In the genomic region with DNA sequence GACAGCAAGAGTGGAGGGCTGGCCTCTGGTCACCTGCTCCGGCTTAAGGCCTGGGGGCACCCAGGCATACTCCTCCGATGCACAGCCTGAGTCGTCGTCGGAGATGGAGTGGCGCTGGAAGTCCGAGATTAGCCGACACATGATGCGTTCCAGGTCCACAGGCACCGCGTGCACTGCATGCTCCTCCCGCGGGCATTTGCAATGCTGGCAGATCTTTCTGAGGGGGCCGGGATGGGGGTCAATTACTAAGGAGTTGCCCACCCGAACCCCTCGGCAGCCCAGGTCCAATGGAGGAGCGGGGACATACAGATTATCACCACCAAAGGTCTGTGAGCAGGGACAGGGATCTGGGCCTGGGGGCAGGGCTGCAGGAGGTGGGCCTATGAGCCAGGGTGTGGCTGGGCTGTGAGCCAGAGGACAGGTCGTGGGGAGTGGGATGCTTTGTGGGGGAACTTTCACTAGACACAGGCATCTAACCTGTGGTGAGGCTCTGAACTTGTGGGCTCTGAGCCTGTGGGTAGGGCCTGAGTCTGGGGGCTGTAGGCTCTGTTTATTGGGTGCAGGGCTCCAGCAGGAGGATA, we compare ENCODE assay signal across 8 cellular contexts.
DNase-seq lines count a peak whose midpoint lies in the region; TF ChIP-seq lines count a peak whose summit lies in the region.

No MANE protein-coding gene starts in this region.

- H3K4me1 Mint-ChIP-seq in nephron progenitor cell, result peaks cover 36% of the 10 kb centered on the region

- DNase-seq in AG04449 (ENCODE audit: low read depth, low spot score) (no peak), HFF-Myc (ENCODE audit: extremely low read depth, low read depth) (no peak), choroid plexus epithelial cell (ENCODE audit: low read depth) (no peak), nephron progenitor cell (no peak), activated gamma-delta T cell (lab: John Stamatoyannopoulos, UW) (no peak), HCEC 1CT (no peak), NCI-H1105 (lab: John Stamatoyannopoulos, UW) (no peak), GM19240 (ENCODE audit: insufficient read length, low spot score) (no peak)

- no peak for TF ChIP-seq CTCF in AG04449 (IDR thresholded peaks at IDR 0.05; ENCODE audit: insufficient read depth, low read length, missing control alignments)
- no peak for TF ChIP-seq CTCF in HFF-Myc (IDR thresholded peaks at IDR 0.05; ENCODE audit: low read depth, low read length, missing control alignments)
- TF ChIP-seq CTCF in choroid plexus epithelial cell (conservative IDR thresholded peaks at IDR 0.05; ENCODE audit: low read depth, low read length), result no peak
- TF ChIP-seq CTCF in nephron progenitor cell (IDR thresholded peaks at IDR 0.05), result no peak

- peaks cover 23% of the 10 kb centered on the region for H3K36me3 Mint-ChIP-seq in nephron progenitor cell (ENCODE audit: low read depth)

- POLR2A ChIA-PET in AG04449 (lab: Yijun Ruan, JAX), result interaction anchor here (1.3 kb wide), 1 partner anchor 12 kb away, joined by 10 read pairs; a partner anchor contains a TSS

- CTCF ChIA-PET in AG04449 (lab: Yijun Ruan, JAX), result interaction anchor here (1.2 kb wide), 1 partner anchor 28 kb away, joined by 4 read pairs; no protein-coding TSS in a partner anchor

- H3K27ac Mint-ChIP-seq in nephron progenitor cell, result peak overlapping the region; percentile 95

- H3K4me3 Mint-ChIP-seq in nephron progenitor cell, result peak overlapping the region; percentile 68

- no peaks in the 10 kb centered on the region for H3K27me3 Mint-ChIP-seq in nephron progenitor cell (ENCODE audit: low read depth, poor library complexity)

- H3K9me3 Mint-ChIP-seq in nephron progenitor cell, result peaks cover 65% of the 10 kb centered on the region

- peak overlapping the region; percentile 36; the same call in 1 of the 2 replicates for H3K4me3 ChIP-seq in AG04449 (ENCODE audit: low read depth, low read length)
- H3K4me3 ChIP-seq in HFF-Myc (replicated peaks; ENCODE audit: low read depth, low read length), result peak overlapping the region; percentile 19
- H3K4me3 ChIP-seq in choroid plexus epithelial cell (ENCODE audit: low read depth, low read length), result peak overlapping the region; percentile 35
